32 cellular contexts compared by ENCODE assay signal in genomic region chr3:35635407-35635806, GRCh38. TPM values are rescaled to one million over a fixed set of nuclear protein-coding genes. Genes with fewer than 3 reads are reported as not detected.
"Had no signal": no experiment of that assay in that cellular context is flagged by ENCODE, and none has a peak within 500 bp of the region (broad histone marks: within the 10 kb centered on the region; RNA-seq: fewer than 3 reads in every experiment).

No MANE protein-coding gene starts in this region.

- H3K36me3 Mint-ChIP-seq: mesothelial cell of epicardium; naive thymus-derived CD8-positive, alpha-beta T cell had no signal

- H3K27ac ChIP-seq: ascending aorta, breast epithelium, hepatocyte, left ventricle myocardium inferior, sigmoid colon, upper lobe of left lung had no signal

- H3K4me1 ChIP-seq: breast epithelium had no signal

- H3K27ac Mint-ChIP-seq: activated B cell treated with CpG ODN at 0.5 μM for 24 hours; activated CD4-positive, alpha-beta T cell treated with anti-CD3 and anti-CD28 coated beads for 36 hours; activated naive CD4-positive, alpha-beta T cell treated with anti-CD3 and anti-CD28 coated beads, Interleukin-2, amount 50 U/mL, for 72 hours; activated T-cell treated with anti-CD3 and anti-CD28 coated beads, Interleukin-2, amount 50 U/mL, for 24 hours; activated T-helper 17 cell treated with anti-CD3 and anti-CD28 coated beads, Interleukin-2, amount 50 U/mL, for 72 hours; immature natural killer cell; mesothelial cell of epicardium; naive thymus-derived CD8-positive, alpha-beta T cell; progenitor cell of endocrine pancreas had no signal

- H3K9me3 Mint-ChIP-seq: activated B cell treated with CpG ODN at 0.5 μM for 24 hours; activated naive CD4-positive, alpha-beta T cell treated with anti-CD3 and anti-CD28 coated beads, Interleukin-2, amount 50 U/mL, for 72 hours; activated T-cell treated with anti-CD3 and anti-CD28 coated beads, Interleukin-2, amount 50 U/mL, for 24 hours; mesothelial cell of epicardium; naive thymus-derived CD8-positive, alpha-beta T cell had no signal

- ATAC-seq: activated CD4-positive, alpha-beta T cell treated with anti-CD3 and anti-CD28 coated beads for 36 hours; activated naive CD4-positive, alpha-beta T cell treated with anti-CD3 and anti-CD28 coated beads, Interleukin-2, amount 50 U/mL, for 72 hours; activated T-helper 17 cell treated with anti-CD3 and anti-CD28 coated beads, Interleukin-2, amount 50 U/mL, for 72 hours; naive thymus-derived CD8-positive, alpha-beta T cell had no signal

- H3K27me3 ChIP-seq: ascending aorta had no signal

- H3K4me3 Mint-ChIP-seq: activated B cell treated with CpG ODN at 0.5 μM for 24 hours; activated CD4-positive, alpha-beta T cell treated with anti-CD3 and anti-CD28 coated beads for 36 hours; activated T-cell treated with anti-CD3 and anti-CD28 coated beads, Interleukin-2, amount 50 U/mL, for 24 hours; activated T-helper 17 cell treated with anti-CD3 and anti-CD28 coated beads, Interleukin-2, amount 50 U/mL, for 72 hours; immature natural killer cell; mesothelial cell of epicardium; naive thymus-derived CD8-positive, alpha-beta T cell had no signal

- H3K9me3 ChIP-seq: ascending aorta, breast epithelium, left ventricle myocardium inferior, sigmoid colon, upper lobe of left lung had no signal

- H3K36me3 ChIP-seq: ascending aorta, breast epithelium, left ventricle myocardium inferior, sigmoid colon, upper lobe of left lung had no signal

- DNase-seq: activated B cell treated with CpG ODN at 0.5 μM for 24 hours; activated CD4-positive, alpha-beta T cell treated with anti-CD3 and anti-CD28 coated beads for 36 hours; activated CD4-positive, alpha-beta T cell treated with anti-CD3 and anti-CD28 coated beads, Interleukin-2, amount 50 U/mL, for 4 hours; activated CD8-positive, alpha-beta memory T cell treated with anti-CD3 and anti-CD28 coated beads for 24 hours; activated CD8-positive, alpha-beta memory T cell treated with anti-CD3 and anti-CD28 coated beads, Interleukin-2, amount 50 U/mL, for 4 hours; activated T-cell treated with anti-CD3 and anti-CD28 coated beads, Interleukin-2, amount 50 U/mL, for 24 hours; cerebellar nuclear complex; cortex of kidney; erythroblast; foreskin fibroblast; immature natural killer cell; kidney glomerular epithelial cell; left ventricle myocardium inferior; mammary epithelial cell; naive thymus-derived CD8-positive, alpha-beta T cell; retina; sigmoid colon; stimulated activated CD4-positive, alpha-beta T cell treated with anti-CD3 and anti-CD28 coated beads, Interleukin-15, amount 100 ng/mL, for 24 hours; stimulated activated CD8-positive, alpha-beta memory T cell treated with anti-CD3 and anti-CD28 coated beads, Interleukin-4, amount 100 ng/mL, for 48 hours; stimulated activated naive CD4-positive, alpha-beta T cell; T-helper 9 cell had no signal

- H3K4me2 ChIP-seq: hepatocyte, smooth muscle cell had no signal

- H3K4me1 Mint-ChIP-seq: activated T-helper 17 cell treated with anti-CD3 and anti-CD28 coated beads, Interleukin-2, amount 50 U/mL, for 72 hours had no signal

- H3K4me3 ChIP-seq: ascending aorta, breast epithelium, hepatocyte, left ventricle myocardium inferior, sigmoid colon, smooth muscle cell, upper lobe of left lung had no signal

RNA-seq across cellular contexts. Expression of gene ARPP21, which starts 3.9 kb away (rescaled TPM):
- total RNA-seq: activated B cell treated with CpG ODN at 0.5 μM for 24 hours; activated CD4-positive, alpha-beta T cell treated with anti-CD3 and anti-CD28 coated beads for 36 hours; activated naive CD4-positive, alpha-beta T cell treated with anti-CD3 and anti-CD28 coated beads, Interleukin-2, amount 50 U/mL, for 72 hours; activated T-helper 17 cell treated with anti-CD3 and anti-CD28 coated beads, Interleukin-2, amount 50 U/mL, for 72 hours; ascending aorta; fibroblast of lung; hepatocyte; left ventricle myocardium inferior; mammary epithelial cell; naive thymus-derived CD8-positive, alpha-beta T cell; progenitor cell of endocrine pancreas; smooth muscle cell; T-helper 1 cell treated with Interleukin-12 subunit alpha and Interleukin-12 subunit beta and Interleukin-4 antibody, amounts not matched to agents 30 ng/mL and 1 ng/mL, for 36 hours; upper lobe of left lung had no signal
